Comparison of ENCODE assay signal across 30 cellular contexts in genomic region chr16:64730261-64730660, GRCh38.
"Had no signal": no experiment of that assay in that cellular context is flagged by ENCODE, and none has a peak within 500 bp of the region (broad histone marks: within the 10 kb centered on the region; RNA-seq: fewer than 3 reads in every experiment).

No MANE protein-coding gene starts in this region.

- FAIRE-seq: K562, TTC549 had no signal

- H3K36me3 ChIP-seq: ascending aorta, brain microvascular endothelial cell had no signal

- DNase-seq: activated B cell treated with CpG ODN at 0.5 μM for 24 hours; activated CD4-positive, alpha-beta T cell treated with anti-CD3 and anti-CD28 coated beads for 1 hour; activated CD4-positive, alpha-beta T cell treated with anti-CD3 and anti-CD28 coated beads, Interleukin-2, amount 10 ng/mL, durations not matched to agents 24 days and 14 days; activated CD4-positive, alpha-beta T cell treated with anti-CD3 and anti-CD28 coated beads, Interleukin-2, amount 50 U/mL, for 48 hours; activated CD8-positive, alpha-beta memory T cell treated with anti-CD3 and anti-CD28 coated beads, Interleukin-2, amount 10 ng/mL, durations not matched to agents 7 days and 5 days; activated effector memory CD4-positive, alpha-beta T cell treated with Interleukin-2 at 50 U/mL for 16 hours; activated naive CD4-positive, alpha-beta T cell; activated naive CD8-positive, alpha-beta T cell treated with anti-CD3 and anti-CD28 coated beads, Interleukin-2, amount 50 U/mL, for 24 hours; activated T-cell treated with anti-CD3 and anti-CD28 coated beads, Interleukin-2, amount 50 U/mL, for 24 hours; amniotic stem cell; brain microvascular endothelial cell; cerebellar nuclear complex; Karpas-422; NCI-H1048; NCI-H1436; NCI-H1694 treated with DMSO at 0.1 percent for 48 hours; NCI-H2029 treated with DMSO at 0.1 percent for 48 hours; NCI-H2171; NCI-H2227 treated with DMSO at 0.1 percent for 48 hours; NCI-H526 treated with DMSO at 0.1 percent for 48 hours; PC-9; SHP77 treated with DMSO at 0.1 percent for 48 hours; T-cell; T-helper 2 cell; T1000 had no signal

- H3K27ac ChIP-seq: ascending aorta, brain microvascular endothelial cell, PC-9 had no signal

- H3K27ac Mint-ChIP-seq: activated B cell treated with CpG ODN at 0.5 μM for 24 hours; activated CD4-positive, alpha-beta T cell treated with anti-CD3 and anti-CD28 coated beads, Interleukin-2, amount 10 ng/mL, durations not matched to agents 24 days and 14 days; activated CD8-positive, alpha-beta memory T cell treated with anti-CD3 and anti-CD28 coated beads, Interleukin-2, amount 10 ng/mL, durations not matched to agents 7 days and 5 days; activated naive CD4-positive, alpha-beta T cell treated with anti-CD3 and anti-CD28 coated beads, Interleukin-2, amount 50 U/mL, for 24 hours; activated naive CD8-positive, alpha-beta T cell treated with anti-CD3 and anti-CD28 coated beads, Interleukin-2, amount 50 U/mL, for 24 hours; activated T-cell treated with anti-CD3 and anti-CD28 coated beads, Interleukin-2, amount 50 U/mL, for 24 hours; activated T-helper 1 cell treated with anti-CD3 and anti-CD28 coated beads, Interleukin-12 subunit alpha, Interleukin-12 subunit beta, Interleukin-2, Interleukin-4 antibody, amounts not matched to agents 30 ng/mL and 10 ng/mL and 1 ng/mL, durations not matched to agents 14 hours and 24 hours and 36 hours; T-cell had no signal

- H3K4me2 ChIP-seq: PC-9 had no signal

- ATAC-seq: activated CD8-positive, alpha-beta memory T cell treated with anti-CD3 and anti-CD28 coated beads, Interleukin-2, amount 10 ng/mL, durations not matched to agents 7 days and 5 days; activated naive CD8-positive, alpha-beta T cell treated with anti-CD3 and anti-CD28 coated beads, Interleukin-2, amount 50 U/mL, for 24 hours; K562; T-cell had no signal

- H2AFZ ChIP-seq: PC-9 had no signal

- H3K9me3 ChIP-seq: ascending aorta had no signal

- H3K27me3 ChIP-seq: ascending aorta, brain microvascular endothelial cell had no signal

- H3K36me3 Mint-ChIP-seq: activated CD8-positive, alpha-beta memory T cell treated with anti-CD3 and anti-CD28 coated beads, Interleukin-2, amount 10 ng/mL, durations not matched to agents 7 days and 5 days; activated naive CD4-positive, alpha-beta T cell treated with anti-CD3 and anti-CD28 coated beads, Interleukin-2, amount 50 U/mL, for 24 hours; T-cell had no signal

- H3K4me3 ChIP-seq: ascending aorta, K562, PC-9 had no signal

- H3K4me1 ChIP-seq: ascending aorta had no signal
